7 cellular contexts compared by ENCODE assay signal in the genomic region with DNA sequence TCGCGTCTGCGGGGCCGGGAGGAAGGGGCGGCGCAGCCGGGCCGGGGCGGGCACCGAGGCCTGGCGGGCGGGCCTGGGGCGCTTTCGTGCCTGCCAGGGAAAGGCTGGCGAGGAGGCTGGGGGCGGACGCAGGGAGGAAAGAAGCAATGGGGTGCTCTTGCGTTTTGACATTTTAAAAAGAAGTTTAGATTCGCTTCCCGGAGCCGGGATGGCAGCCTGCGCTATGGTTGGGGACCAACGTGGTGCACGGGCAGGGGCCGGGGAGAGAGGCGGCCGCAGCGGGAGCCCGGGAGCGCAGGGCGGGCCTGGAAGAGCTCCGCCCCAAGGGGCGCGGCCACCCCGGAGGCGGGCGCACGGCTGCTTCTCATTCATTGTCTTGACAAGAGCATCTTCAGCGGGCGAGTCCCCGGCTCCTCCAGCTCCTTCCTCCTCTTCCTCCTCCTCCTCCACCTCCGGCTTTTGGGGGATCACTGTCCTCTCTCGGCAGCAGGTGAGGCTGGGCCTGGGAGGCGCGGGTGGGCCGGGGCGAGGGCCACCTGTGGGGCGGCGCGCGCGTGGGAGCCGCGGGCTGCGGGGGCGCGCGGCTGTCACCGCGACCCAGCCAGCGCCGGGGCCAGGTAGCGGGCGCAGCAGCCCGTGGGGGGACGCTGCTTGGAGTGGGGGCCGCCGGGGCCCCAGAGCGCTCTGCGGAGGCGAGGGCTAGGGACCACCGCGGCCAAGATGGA. TPM values are rescaled to one million over a fixed set of nuclear protein-coding genes. Genes with fewer than 3 reads are reported as not detected.
DNase-seq lines count a peak whose midpoint lies in the region; ATAC-seq and TF ChIP-seq lines count a peak whose summit lies in the region.

A gene (plus strand): TSS at position 367 of the 725 bp plus-strand sequence. CDS start 1,608 bp downstream, outside the sequence.

- no peaks in the 10 kb centered on the region for H3K36me3 ChIP-seq in kidney epithelial cell (ENCODE audit: control insufficient read depth, insufficient read depth, low read length)

- TF ChIP-seq CTCF in GM13976 (IDR thresholded peaks at IDR 0.05; ENCODE audit: borderline replicate concordance, control extremely low read depth, extremely low read depth, insufficient read depth, missing control alignments) (no peak), WTC11 (IDR thresholded peaks at IDR 0.05) (no peak), kidney epithelial cell (IDR thresholded peaks at IDR 0.05; ENCODE audit: insufficient read depth, low read length, poor library complexity, severe bottlenecking) (no peak)

- peaks cover 7% of the 10 kb centered on the region for H3K4me1 Mint-ChIP-seq in WTC11

- CTCF ChIA-PET in WTC11 (lab: Charles Lee) = interaction anchor here (0.6 to 1.6 kb wide), 10 partner anchors 40 to 1162 kb away, joined by 3 to 18 read pairs (median 4); a partner anchor contains a TSS

- peak within 1 kb of the TSS; percentile 83 for H3K27ac ChIP-seq in caudate nucleus (ENCODE audit: low read depth, low read length)

- peak within 1 kb of the TSS; percentile 46 for H3K4me3 ChIP-seq in kidney epithelial cell (ENCODE audit: low read depth, low read length)

- no peak within 1 kb of the TSS for H3K27ac Mint-ChIP-seq in WTC11

- DNase-seq in GM13976 (ENCODE audit: low spot score) = peak; percentile 88
- DNase-seq in NCI-H2171 (lab: John Stamatoyannopoulos, UW) = peak; percentile 76
- peak; percentile 86 for DNase-seq in WTC11 (ENCODE audit: low spot score)
- peak in 59 of 61 donors; percentile 9 to 94 (median 76) for DNase-seq in caudate nucleus (lab: John Stamatoyannopoulos, UW)
- no peak for DNase-seq in kidney epithelial cell (ENCODE audit: low read depth)
- DNase-seq in stimulated activated CD4-positive, alpha-beta T cell treated with anti-CD3 and anti-CD28 coated beads, Interleukin-15, amount 100 ng/mL, for 1 hour (ENCODE audit: low read depth in 1 of 2, low spot score in 1 of 2) = peak; percentile 72 to 73

- in situ Hi-C loops in GM13976 (cut with MboI; ENCODE audit: low sequenced_read_pairs, unreplicated experiment) = loop anchor here (25.0 kb wide), 1 partner anchor 229 kb away; a partner anchor contains a TSS

- peak; percentile 42 for ATAC-seq in HG02884 (IDR thresholded peaks at IDR 0.05; ENCODE audit: unreplicated experiment)
- peak; percentile 78 for ATAC-seq in WTC11

- H3K4me3 Mint-ChIP-seq in WTC11 = peak within 1 kb of the TSS; percentile 74

- H3K27me3 ChIP-seq in kidney epithelial cell (ENCODE audit: control insufficient read depth, insufficient read depth, low read length) = no peaks in the 10 kb centered on the region

- no peaks in the 10 kb centered on the region for H3K9me3 Mint-ChIP-seq in WTC11

- H3K36me3 Mint-ChIP-seq in WTC11 = no peaks in the 10 kb centered on the region

- peaks cover 51% of the 10 kb centered on the region for H3K27me3 Mint-ChIP-seq in WTC11 (ENCODE audit: low read depth)

- POLR2A ChIA-PET in WTC11 (lab: Charles Lee) = no interaction called here

TF ChIP-seq in WTC11, 78 proteins besides CTCF, POLR2A, EP300 and RAD21 (continues in another document):
- TF ChIP-seq MYBL2 (CRISPR knock-in tag; IDR thresholded peaks at IDR 0.05) (no peak), ZNF263 (CRISPR knock-in tag; IDR thresholded peaks at IDR 0.05; ENCODE audit: low read depth) (peak; percentile 84), GABPB1 (CRISPR knock-in tag; IDR thresholded peaks at IDR 0.05) (0 out of 2 replicates have a peak, but pooled peaks have one; percentile 22), ELF4 (CRISPR knock-in tag; IDR thresholded peaks at IDR 0.05; ENCODE audit: low read depth) (no peak), CBFB (CRISPR knock-in tag; IDR thresholded peaks at IDR 0.05; ENCODE audit: low read depth) (no peak), FOXJ3 (CRISPR knock-in tag; IDR thresholded peaks at IDR 0.05; ENCODE audit: borderline replicate concordance) (no peak), TP53 (CRISPR knock-in tag; IDR thresholded peaks at IDR 0.05) (no peak)
- TF ChIP-seq, protein P1, sequence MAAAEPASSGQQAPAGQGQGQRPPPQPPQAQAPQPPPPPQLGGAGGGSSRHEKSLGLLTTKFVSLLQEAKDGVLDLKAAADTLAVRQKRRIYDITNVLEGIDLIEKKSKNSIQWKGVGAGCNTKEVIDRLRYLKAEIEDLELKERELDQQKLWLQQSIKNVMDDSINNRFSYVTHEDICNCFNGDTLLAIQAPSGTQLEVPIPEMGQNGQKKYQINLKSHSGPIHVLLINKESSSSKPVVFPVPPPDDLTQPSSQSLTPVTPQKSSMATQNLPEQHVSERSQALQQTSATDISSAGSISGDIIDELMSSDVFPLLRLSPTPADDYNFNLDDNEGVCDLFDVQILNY (CRISPR knock-in tag; IDR thresholded peaks at IDR 0.05) = no peak
- TF ChIP-seq, protein P2, sequence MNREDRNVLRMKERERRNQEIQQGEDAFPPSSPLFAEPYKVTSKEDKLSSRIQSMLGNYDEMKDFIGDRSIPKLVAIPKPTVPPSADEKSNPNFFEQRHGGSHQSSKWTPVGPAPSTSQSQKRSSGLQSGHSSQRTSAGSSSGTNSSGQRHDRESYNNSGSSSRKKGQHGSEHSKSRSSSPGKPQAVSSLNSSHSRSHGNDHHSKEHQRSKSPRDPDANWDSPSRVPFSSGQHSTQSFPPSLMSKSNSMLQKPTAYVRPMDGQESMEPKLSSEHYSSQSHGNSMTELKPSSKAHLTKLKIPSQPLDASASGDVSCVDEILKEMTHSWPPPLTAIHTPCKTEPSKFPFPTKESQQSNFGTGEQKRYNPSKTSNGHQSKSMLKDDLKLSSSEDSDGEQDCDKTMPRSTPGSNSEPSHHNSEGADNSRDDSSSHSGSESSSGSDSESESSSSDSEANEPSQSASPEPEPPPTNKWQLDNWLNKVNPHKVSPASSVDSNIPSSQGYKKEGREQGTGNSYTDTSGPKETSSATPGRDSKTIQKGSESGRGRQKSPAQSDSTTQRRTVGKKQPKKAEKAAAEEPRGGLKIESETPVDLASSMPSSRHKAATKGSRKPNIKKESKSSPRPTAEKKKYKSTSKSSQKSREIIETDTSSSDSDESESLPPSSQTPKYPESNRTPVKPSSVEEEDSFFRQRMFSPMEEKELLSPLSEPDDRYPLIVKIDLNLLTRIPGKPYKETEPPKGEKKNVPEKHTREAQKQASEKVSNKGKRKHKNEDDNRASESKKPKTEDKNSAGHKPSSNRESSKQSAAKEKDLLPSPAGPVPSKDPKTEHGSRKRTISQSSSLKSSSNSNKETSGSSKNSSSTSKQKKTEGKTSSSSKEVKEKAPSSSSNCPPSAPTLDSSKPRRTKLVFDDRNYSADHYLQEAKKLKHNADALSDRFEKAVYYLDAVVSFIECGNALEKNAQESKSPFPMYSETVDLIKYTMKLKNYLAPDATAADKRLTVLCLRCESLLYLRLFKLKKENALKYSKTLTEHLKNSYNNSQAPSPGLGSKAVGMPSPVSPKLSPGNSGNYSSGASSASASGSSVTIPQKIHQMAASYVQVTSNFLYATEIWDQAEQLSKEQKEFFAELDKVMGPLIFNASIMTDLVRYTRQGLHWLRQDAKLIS (CRISPR knock-in tag; IDR thresholded peaks at IDR 0.05; ENCODE audit: borderline replicate concordance) = no peak
- TF ChIP-seq, protein P3, sequence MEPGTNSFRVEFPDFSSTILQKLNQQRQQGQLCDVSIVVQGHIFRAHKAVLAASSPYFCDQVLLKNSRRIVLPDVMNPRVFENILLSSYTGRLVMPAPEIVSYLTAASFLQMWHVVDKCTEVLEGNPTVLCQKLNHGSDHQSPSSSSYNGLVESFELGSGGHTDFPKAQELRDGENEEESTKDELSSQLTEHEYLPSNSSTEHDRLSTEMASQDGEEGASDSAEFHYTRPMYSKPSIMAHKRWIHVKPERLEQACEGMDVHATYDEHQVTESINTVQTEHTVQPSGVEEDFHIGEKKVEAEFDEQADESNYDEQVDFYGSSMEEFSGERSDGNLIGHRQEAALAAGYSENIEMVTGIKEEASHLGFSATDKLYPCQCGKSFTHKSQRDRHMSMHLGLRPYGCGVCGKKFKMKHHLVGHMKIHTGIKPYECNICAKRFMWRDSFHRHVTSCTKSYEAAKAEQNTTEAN (CRISPR knock-in tag; IDR thresholded peaks at IDR 0.05) = no peak
- TF ChIP-seq, protein P4, sequence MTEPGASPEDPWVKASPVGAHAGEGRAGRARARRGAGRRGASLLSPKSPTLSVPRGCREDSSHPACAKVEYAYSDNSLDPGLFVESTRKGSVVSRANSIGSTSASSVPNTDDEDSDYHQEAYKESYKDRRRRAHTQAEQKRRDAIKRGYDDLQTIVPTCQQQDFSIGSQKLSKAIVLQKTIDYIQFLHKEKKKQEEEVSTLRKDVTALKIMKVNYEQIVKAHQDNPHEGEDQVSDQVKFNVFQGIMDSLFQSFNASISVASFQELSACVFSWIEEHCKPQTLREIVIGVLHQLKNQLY (CRISPR knock-in tag; IDR thresholded peaks at IDR 0.05) = no peak
- TF ChIP-seq, protein P5, sequence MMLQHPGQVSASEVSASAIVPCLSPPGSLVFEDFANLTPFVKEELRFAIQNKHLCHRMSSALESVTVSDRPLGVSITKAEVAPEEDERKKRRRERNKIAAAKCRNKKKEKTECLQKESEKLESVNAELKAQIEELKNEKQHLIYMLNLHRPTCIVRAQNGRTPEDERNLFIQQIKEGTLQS (CRISPR knock-in tag; conservative IDR thresholded peaks at IDR 0.05) = no peak

RNA-seq across cellular contexts. Expression of the gene that starts here (rescaled TPM):
- total RNA-seq in WTC11 (2021) (6.2 to 10.0 TPM (median 6.5 TPM) in 3 replicates), kidney epithelial cell (9.7 and 10.8 TPM in 2 replicates)
